ENCODE assay signal across 12 cellular contexts in genomic region chr2:15640291-15640711, GRCh38. TPM values are rescaled to one million over a fixed set of nuclear protein-coding genes. Genes with fewer than 3 reads are reported as not detected.
DNase-seq lines count a peak whose midpoint lies in the region; ATAC-seq and TF ChIP-seq lines count a peak whose summit lies in the region.
"Had no signal": no experiment of that assay in that cellular context is flagged by ENCODE, and none has a peak within 500 bp of the region (broad histone marks: within the 10 kb centered on the region; RNA-seq: fewer than 3 reads in every experiment).

No MANE protein-coding gene starts in this region.

- peaks cover 11% of the 10 kb centered on the region for H3K9me3 Mint-ChIP-seq in mesothelial cell of epicardium

- H3K27ac Mint-ChIP-seq in mesothelial cell of epicardium, result peak overlapping the region; percentile 53
- H3K27ac Mint-ChIP-seq: stimulated activated effector memory CD8-positive, alpha-beta T cell treated with anti-CD3 and anti-CD28 coated beads, Interleukin-12 subunit alpha, Interleukin-12 subunit beta, amount 100 ng/mL, for 72 hours had no signal

- peaks cover 18% of the 10 kb centered on the region for H3K36me3 Mint-ChIP-seq in mesothelial cell of epicardium

- no peak overlapping the region for H3K4me3 ChIP-seq in cardiac fibroblast (replicated peaks in 1 of 2; ENCODE audit: low read depth in 2 of 2, low read length in 2 of 2)
- H3K4me3 ChIP-seq: coronary artery had no signal

- H3K4me3 Mint-ChIP-seq in mesothelial cell of epicardium, result no peak overlapping the region
- H3K4me3 Mint-ChIP-seq: stimulated activated effector memory CD8-positive, alpha-beta T cell treated with anti-CD3 and anti-CD28 coated beads, Interleukin-12 subunit alpha, Interleukin-12 subunit beta, amount 100 ng/mL, for 72 hours had no signal

- TF ChIP-seq CTCF in cardiac fibroblast (IDR thresholded peaks at IDR 0.05; ENCODE audit: low read depth, low read length), result no peak
- TF ChIP-seq CTCF in mesothelial cell of epicardium (IDR thresholded peaks at IDR 0.05; ENCODE audit: unreplicated experiment), result no peak

- peaks cover 65% of the 10 kb centered on the region for H3K4me1 Mint-ChIP-seq in mesothelial cell of epicardium
- H3K4me1 Mint-ChIP-seq: stimulated activated effector memory CD8-positive, alpha-beta T cell treated with anti-CD3 and anti-CD28 coated beads, Interleukin-12 subunit alpha, Interleukin-12 subunit beta, amount 100 ng/mL, for 72 hours had no signal

- peak; percentile 44 for DNase-seq in Caki2 (ENCODE audit: low read depth)
- DNase-seq in Kasumi-1 (lab: John Stamatoyannopoulos, UW), result peak; percentile 70 to 80
- peak; percentile 85 to 90 for DNase-seq in cardiac fibroblast (ENCODE audit: low read depth in 2 of 2)
- no peak for DNase-seq in mesothelial cell of epicardium (ENCODE audit: low spot score in 2 of 2, unreplicated experiment in 2 of 2)
- DNase-seq in activated T-cell treated with anti-CD3 and anti-CD28 coated beads for 4 hours, result no peak
- no peak for DNase-seq in activated CD8-positive, alpha-beta memory T cell treated with anti-CD3 and anti-CD28 coated beads, Interleukin-2, amount 50 U/mL, for 4 hours
- DNase-seq: left colon, NCI-H187 treated with DMSO at 0.1 percent for 48 hours had no signal

- in situ Hi-C loops in Caki2 (cut with HindIII; ENCODE audit: low pct_unique_long_range_greater_than_20kb, low sequenced_read_pairs), result loop anchor here (25.0 kb wide), 1 partner anchor 847 kb away; no protein-coding TSS in a partner anchor

- H3K27me3 Mint-ChIP-seq in mesothelial cell of epicardium (ENCODE audit: low read depth), result no peaks in the 10 kb centered on the region

- ATAC-seq in HG03520 (IDR thresholded peaks at IDR 0.05; ENCODE audit: unreplicated experiment) (no peak), GM21423 (IDR thresholded peaks at IDR 0.05; ENCODE audit: unreplicated experiment) (no peak)
- ATAC-seq: left colon; stimulated activated effector memory CD8-positive, alpha-beta T cell treated with anti-CD3 and anti-CD28 coated beads, Interleukin-12 subunit alpha, Interleukin-12 subunit beta, amount 100 ng/mL, for 72 hours had no signal

RNA-seq across cellular contexts. Expression of gene DDX1, which starts 48.6 kb away (rescaled TPM):
- total RNA-seq in Caki2 (2014; rRNA removed; shearing (Covaris generic); ENCODE audit: low replicate concordance), result 74.4 and 91.0 TPM in 2 replicates
- total RNA-seq in mesothelial cell of epicardium, result 87.3 to 88.9 TPM (median 88.6 TPM) in 3 replicates

Comparison
In these comparisons a context has a peak if more than half of its experiments do, and no peak if none do; other contexts are left out.
1. DNase-seq: peak in Caki2 (single experiment), Kasumi-1 (2 of 2) and cardiac fibroblast (2 of 2); none in mesothelial cell of epicardium (0 of 2), activated T-cell treated with anti-CD3 and anti-CD28 coated beads for 4 hours (single experiment) and activated CD8-positive, alpha-beta memory T cell treated with anti-CD3 and anti-CD28 coated beads, Interleukin-2, amount 50 U/mL, for 4 hours (single experiment).